In the genomic region with DNA sequence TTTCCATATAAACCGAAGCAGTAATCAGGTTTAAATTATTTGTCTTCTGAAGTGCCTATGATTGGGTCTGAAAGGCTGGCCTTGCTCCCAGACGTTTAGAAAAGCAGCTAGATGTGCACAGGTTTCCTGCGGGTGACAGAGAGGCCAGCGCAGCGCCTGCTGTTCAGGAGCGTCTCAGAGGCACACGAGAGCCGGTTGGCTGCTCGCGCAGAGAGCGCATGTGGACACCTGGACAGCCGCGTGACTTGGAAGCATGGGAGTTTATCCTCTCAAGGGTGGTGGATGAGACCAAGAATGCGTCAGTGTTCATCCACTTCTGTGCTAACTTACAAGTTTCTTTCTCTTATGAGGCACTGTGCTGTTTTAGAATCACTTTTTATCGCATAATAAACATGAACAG, we compare ENCODE assay signal across 22 cellular contexts.
DNase-seq lines count a peak whose midpoint lies in the region; ATAC-seq and TF ChIP-seq lines count a peak whose summit lies in the region.
"Had no signal": no experiment of that assay in that cellular context is flagged by ENCODE, and none has a peak within 500 bp of the region (broad histone marks: within the 10 kb centered on the region; RNA-seq: fewer than 3 reads in every experiment).

No MANE protein-coding gene starts in this region.

- peak; percentile 26 for DNase-seq in NCI-H2029 treated with DMSO at 0.1 percent for 48 hours (lab: John Stamatoyannopoulos, UW)
- peak; percentile 69 for DNase-seq in NCI-H345 (lab: John Stamatoyannopoulos, UW)
- DNase-seq in fibroblast of mammary gland (ENCODE audit: low read depth): peak; percentile 35
- peak; percentile 39 for DNase-seq in skeletal muscle cell (ENCODE audit: low read depth)
- DNase-seq in stimulated activated CD4-positive, alpha-beta T cell treated with anti-CD3 and anti-CD28 coated beads, Interleukin-12 subunit alpha, Interleukin-12 subunit beta, amount 100 ng/mL, for 4 hours: no peak
- DNase-seq in NCI-H1436 (lab: John Stamatoyannopoulos, UW): no peak
- DNase-seq: activated CD8-positive, alpha-beta T cell treated with anti-CD3 and anti-CD28 coated beads for 36 hours; activated T-cell treated with anti-CD3 and anti-CD28 coated beads, Interleukin-2, amount 50 U/mL, for 1 hour; CD8-positive, alpha-beta memory T cell; DMS79 treated with DMSO at 0.1 percent for 48 hours; foreskin keratinocyte; naive B cell; NCI-H1694 treated with DMSO at 0.1 percent for 48 hours; pancreas; stimulated activated CD4-positive, alpha-beta T cell treated with anti-CD3 and anti-CD28 coated beads, Interleukin-2, amount 100 ng/mL, for 24 hours; stimulated activated naive B cell treated with anti-CD40 and anti-IgM and Interleukin-4, amounts not matched to agents 10 μg/mL and 1 μg/mL and 100 μg/mL, for 72 hours; T1000 had no signal

- no peak for TF ChIP-seq CTCF in fibroblast of mammary gland (conservative IDR thresholded peaks at IDR 0.05; ENCODE audit: control insufficient read depth, insufficient read depth, low read depth, low read length)

- H3K4me3 ChIP-seq in fibroblast of mammary gland (ENCODE audit: control insufficient read depth, low read depth, low read length) (no peak overlapping the region), skeletal muscle cell (ENCODE audit: low read depth, low read length) (peak overlapping the region; percentile 17)
- H3K4me3 ChIP-seq: adrenal gland, breast epithelium, dorsolateral prefrontal cortex, pancreas had no signal

- ATAC-seq in HG03045 (IDR thresholded peaks at IDR 0.05; ENCODE audit: unreplicated experiment): no peak
- ATAC-seq: activated CD8-positive, alpha-beta T cell treated with anti-CD3 and anti-CD28 coated beads for 36 hours; foreskin keratinocyte; pancreas; SK-N-SH treated with all-trans-retinoic acid at 6 μM for 48 hours; stimulated activated naive B cell treated with anti-CD40 and anti-IgM and Interleukin-4, amounts not matched to agents 10 μg/mL and 1 μg/mL and 100 μg/mL, for 72 hours had no signal

Comparison
In these comparisons a context has a peak if more than half of its experiments do, and no peak if none do; other contexts are left out.
1. DNase-seq: peak in NCI-H2029 treated with DMSO at 0.1 percent for 48 hours (single experiment), NCI-H345 (single experiment), fibroblast of mammary gland (single experiment) and skeletal muscle cell (single experiment); none in stimulated activated CD4-positive, alpha-beta T cell treated with anti-CD3 and anti-CD28 coated beads, Interleukin-12 subunit alpha, Interleukin-12 subunit beta, amount 100 ng/mL, for 4 hours (single experiment) and NCI-H1436 (single experiment).